1 cellular context compared by ENCODE assay signal in genomic region chr9:36204906-36205547, GRCh38.
TF ChIP-seq lines count a peak whose summit lies in the region.

No MANE protein-coding gene starts in this region.

TF ChIP-seq in K562, 482 proteins besides CTCF, POLR2A, EP300 and RAD21:
- peak; percentile 40; the same call in 1 of the 2 replicates for TF ChIP-seq RFX1 (IDR thresholded peaks at IDR 0.05)
- no peak for TF ChIP-seq NELFE (IDR thresholded peaks at IDR 0.05; ENCODE audit: insufficient read depth, insufficient read length)
TF ChIP-seq in K562: peak in this region for 1.
